Comparison of ENCODE assay signal across 1 cellular context in genomic region chr2:86216577-86217555, GRCh38.
TF ChIP-seq lines count a peak whose summit lies in the region.

No MANE protein-coding gene starts in this region.

TF ChIP-seq in GM23338, 12 proteins besides CTCF, POLR2A, EP300 and RAD21 (continued from another document):
- TF ChIP-seq ZNF462 (CRISPR knock-in tag; IDR thresholded peaks at IDR 0.05) (no peak), JUNB (IDR thresholded peaks at IDR 0.05; ENCODE audit: unreplicated experiment) (no peak), ETS1 (IDR thresholded peaks at IDR 0.05) (no peak), EZH2 (IDR thresholded peaks at IDR 0.05; ENCODE audit: low read depth, unreplicated experiment) (no peak), NANOG (IDR thresholded peaks at IDR 0.05; ENCODE audit: borderline replicate concordance) (no peak), POLR2AphosphoS5 (IDR thresholded peaks at IDR 0.05; ENCODE audit: low read depth) (no peak), REST (IDR thresholded peaks at IDR 0.05; ENCODE audit: unreplicated experiment) (no peak), ZNF114 (CRISPR knock-in tag; IDR thresholded peaks at IDR 0.05) (no peak), EZH2phosphoT487 (IDR thresholded peaks at IDR 0.05; ENCODE audit: unreplicated experiment) (no peak)
